Comparison of ENCODE assay signal across 1 cellular context in the genomic region with DNA sequence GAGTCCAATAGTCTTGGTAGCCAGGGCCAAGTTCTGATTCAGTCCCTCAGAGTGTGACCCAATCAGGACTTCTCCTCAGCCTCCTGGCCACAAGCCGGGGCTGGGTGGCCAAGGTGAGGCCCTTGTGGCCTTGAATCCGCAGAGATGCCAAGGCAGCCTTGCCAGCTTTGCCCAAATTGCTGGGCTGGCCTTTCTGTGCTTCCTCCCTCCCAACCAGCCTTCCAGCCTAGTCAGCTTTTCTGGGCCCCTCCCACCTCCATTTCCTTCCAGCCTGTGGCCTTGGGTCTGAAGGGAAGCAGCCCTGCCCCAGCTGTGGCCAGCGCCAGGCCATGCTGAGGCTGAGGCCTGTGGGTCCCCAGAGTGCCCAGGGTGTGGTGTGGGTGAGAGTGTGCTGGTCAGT.
TF ChIP-seq lines count a peak whose summit lies in the region.

No MANE protein-coding gene starts in this region.

TF ChIP-seq in GM23338, 12 proteins besides CTCF, POLR2A, EP300 and RAD21:
- TF ChIP-seq, protein P1, sequence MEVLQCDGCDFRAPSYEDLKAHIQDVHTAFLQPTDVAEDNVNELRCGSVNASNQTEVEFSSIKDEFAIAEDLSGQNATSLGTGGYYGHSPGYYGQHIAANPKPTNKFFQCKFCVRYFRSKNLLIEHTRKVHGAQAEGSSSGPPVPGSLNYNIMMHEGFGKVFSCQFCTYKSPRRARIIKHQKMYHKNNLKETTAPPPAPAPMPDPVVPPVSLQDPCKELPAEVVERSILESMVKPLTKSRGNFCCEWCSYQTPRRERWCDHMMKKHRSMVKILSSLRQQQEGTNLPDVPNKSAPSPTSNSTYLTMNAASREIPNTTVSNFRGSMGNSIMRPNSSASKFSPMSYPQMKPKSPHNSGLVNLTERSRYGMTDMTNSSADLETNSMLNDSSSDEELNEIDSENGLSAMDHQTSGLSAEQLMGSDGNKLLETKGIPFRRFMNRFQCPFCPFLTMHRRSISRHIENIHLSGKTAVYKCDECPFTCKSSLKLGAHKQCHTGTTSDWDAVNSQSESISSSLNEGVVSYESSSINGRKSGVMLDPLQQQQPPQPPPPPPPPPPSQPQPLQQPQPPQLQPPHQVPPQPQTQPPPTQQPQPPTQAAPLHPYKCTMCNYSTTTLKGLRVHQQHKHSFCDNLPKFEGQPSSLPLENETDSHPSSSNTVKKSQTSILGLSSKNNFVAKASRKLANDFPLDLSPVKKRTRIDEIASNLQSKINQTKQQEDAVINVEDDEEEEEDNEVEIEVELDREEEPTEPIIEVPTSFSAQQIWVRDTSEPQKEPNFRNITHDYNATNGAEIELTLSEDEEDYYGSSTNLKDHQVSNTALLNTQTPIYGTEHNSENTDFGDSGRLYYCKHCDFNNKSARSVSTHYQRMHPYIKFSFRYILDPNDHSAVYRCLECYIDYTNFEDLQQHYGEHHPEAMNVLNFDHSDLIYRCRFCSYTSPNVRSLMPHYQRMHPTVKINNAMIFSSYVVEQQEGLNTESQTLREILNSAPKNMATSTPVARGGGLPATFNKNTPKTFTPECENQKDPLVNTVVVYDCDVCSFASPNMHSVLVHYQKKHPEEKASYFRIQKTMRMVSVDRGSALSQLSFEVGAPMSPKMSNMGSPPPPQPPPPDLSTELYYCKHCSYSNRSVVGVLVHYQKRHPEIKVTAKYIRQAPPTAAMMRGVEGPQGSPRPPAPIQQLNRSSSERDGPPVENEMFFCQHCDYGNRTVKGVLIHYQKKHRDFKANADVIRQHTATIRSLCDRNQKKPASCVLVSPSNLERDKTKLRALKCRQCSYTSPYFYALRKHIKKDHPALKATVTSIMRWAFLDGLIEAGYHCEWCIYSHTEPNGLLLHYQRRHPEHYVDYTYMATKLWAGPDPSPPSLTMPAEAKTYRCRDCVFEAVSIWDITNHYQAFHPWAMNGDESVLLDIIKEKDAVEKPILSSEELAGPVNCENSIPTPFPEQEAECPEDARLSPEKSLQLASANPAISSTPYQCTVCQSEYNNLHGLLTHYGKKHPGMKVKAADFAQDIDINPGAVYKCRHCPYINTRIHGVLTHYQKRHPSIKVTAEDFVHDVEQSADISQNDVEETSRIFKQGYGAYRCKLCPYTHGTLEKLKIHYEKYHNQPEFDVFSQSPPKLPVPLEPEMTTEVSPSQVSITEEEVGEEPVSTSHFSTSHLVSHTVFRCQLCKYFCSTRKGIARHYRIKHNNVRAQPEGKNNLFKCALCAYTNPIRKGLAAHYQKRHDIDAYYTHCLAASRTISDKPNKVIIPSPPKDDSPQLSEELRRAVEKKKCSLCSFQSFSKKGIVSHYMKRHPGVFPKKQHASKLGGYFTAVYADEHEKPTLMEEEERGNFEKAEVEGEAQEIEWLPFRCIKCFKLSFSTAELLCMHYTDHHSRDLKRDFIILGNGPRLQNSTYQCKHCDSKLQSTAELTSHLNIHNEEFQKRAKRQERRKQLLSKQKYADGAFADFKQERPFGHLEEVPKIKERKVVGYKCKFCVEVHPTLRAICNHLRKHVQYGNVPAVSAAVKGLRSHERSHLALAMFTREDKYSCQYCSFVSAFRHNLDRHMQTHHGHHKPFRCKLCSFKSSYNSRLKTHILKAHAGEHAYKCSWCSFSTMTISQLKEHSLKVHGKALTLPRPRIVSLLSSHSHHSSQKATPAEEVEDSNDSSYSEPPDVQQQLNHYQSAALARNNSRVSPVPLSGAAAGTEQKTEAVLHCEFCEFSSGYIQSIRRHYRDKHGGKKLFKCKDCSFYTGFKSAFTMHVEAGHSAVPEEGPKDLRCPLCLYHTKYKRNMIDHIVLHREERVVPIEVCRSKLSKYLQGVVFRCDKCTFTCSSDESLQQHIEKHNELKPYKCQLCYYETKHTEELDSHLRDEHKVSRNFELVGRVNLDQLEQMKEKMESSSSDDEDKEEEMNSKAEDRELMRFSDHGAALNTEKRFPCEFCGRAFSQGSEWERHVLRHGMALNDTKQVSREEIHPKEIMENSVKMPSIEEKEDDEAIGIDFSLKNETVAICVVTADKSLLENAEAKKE (CRISPR knock-in tag; IDR thresholded peaks at IDR 0.05), result no peak
- TF ChIP-seq ZNF114 (CRISPR knock-in tag; IDR thresholded peaks at IDR 0.05) (no peak), ZNF331 (CRISPR knock-in tag; IDR thresholded peaks at IDR 0.05; ENCODE audit: low read depth) (no peak), POLR2AphosphoS5 (IDR thresholded peaks at IDR 0.05; ENCODE audit: low read depth) (no peak), NANOG (IDR thresholded peaks at IDR 0.05; ENCODE audit: borderline replicate concordance) (no peak), EZH2 (IDR thresholded peaks at IDR 0.05; ENCODE audit: low read depth, unreplicated experiment) (no peak), CREB1 (CRISPR knock-in tag; IDR thresholded peaks at IDR 0.05; ENCODE audit: low read depth) (no peak), JUNB (IDR thresholded peaks at IDR 0.05; ENCODE audit: unreplicated experiment) (no peak), STAT1 (IDR thresholded peaks at IDR 0.05; ENCODE audit: unreplicated experiment) (no peak), EZH2phosphoT487 (IDR thresholded peaks at IDR 0.05; ENCODE audit: unreplicated experiment) (no peak)
- TF ChIP-seq, protein P2, sequence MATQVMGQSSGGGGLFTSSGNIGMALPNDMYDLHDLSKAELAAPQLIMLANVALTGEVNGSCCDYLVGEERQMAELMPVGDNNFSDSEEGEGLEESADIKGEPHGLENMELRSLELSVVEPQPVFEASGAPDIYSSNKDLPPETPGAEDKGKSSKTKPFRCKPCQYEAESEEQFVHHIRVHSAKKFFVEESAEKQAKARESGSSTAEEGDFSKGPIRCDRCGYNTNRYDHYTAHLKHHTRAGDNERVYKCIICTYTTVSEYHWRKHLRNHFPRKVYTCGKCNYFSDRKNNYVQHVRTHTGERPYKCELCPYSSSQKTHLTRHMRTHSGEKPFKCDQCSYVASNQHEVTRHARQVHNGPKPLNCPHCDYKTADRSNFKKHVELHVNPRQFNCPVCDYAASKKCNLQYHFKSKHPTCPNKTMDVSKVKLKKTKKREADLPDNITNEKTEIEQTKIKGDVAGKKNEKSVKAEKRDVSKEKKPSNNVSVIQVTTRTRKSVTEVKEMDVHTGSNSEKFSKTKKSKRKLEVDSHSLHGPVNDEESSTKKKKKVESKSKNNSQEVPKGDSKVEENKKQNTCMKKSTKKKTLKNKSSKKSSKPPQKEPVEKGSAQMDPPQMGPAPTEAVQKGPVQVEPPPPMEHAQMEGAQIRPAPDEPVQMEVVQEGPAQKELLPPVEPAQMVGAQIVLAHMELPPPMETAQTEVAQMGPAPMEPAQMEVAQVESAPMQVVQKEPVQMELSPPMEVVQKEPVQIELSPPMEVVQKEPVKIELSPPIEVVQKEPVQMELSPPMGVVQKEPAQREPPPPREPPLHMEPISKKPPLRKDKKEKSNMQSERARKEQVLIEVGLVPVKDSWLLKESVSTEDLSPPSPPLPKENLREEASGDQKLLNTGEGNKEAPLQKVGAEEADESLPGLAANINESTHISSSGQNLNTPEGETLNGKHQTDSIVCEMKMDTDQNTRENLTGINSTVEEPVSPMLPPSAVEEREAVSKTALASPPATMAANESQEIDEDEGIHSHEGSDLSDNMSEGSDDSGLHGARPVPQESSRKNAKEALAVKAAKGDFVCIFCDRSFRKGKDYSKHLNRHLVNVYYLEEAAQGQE (IDR thresholded peaks at IDR 0.05; ENCODE audit: unreplicated experiment), result no peak
- TF ChIP-seq, protein P3, sequence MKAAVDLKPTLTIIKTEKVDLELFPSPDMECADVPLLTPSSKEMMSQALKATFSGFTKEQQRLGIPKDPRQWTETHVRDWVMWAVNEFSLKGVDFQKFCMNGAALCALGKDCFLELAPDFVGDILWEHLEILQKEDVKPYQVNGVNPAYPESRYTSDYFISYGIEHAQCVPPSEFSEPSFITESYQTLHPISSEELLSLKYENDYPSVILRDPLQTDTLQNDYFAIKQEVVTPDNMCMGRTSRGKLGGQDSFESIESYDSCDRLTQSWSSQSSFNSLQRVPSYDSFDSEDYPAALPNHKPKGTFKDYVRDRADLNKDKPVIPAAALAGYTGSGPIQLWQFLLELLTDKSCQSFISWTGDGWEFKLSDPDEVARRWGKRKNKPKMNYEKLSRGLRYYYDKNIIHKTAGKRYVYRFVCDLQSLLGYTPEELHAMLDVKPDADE (IDR thresholded peaks at IDR 0.05), result no peak
